1 cellular context compared by ENCODE assay signal in the genomic region with DNA sequence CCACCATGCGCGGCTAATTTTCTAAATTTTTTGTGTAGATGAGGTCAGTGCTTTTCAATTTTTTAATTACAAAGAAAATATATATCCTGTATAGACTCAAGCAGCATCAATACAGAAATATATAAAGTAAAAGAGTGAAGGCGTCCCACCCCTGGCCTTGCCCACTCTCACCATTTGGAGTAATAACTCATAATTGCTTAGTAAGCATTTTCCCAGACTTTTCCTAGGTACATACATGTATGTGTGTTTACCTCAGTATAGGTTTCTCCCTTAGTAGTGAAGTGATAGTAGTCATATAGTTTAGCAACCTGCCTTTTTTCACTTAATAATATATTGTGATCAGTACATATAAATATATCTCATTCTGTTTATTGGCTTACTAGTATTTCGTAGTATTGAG.
TF ChIP-seq lines count a peak whose summit lies in the region.

No MANE protein-coding gene starts in this region.

TF ChIP-seq in HepG2, 621 proteins besides CTCF, POLR2A, EP300 and RAD21 (continued from another document):
- TF ChIP-seq, protein P1, sequence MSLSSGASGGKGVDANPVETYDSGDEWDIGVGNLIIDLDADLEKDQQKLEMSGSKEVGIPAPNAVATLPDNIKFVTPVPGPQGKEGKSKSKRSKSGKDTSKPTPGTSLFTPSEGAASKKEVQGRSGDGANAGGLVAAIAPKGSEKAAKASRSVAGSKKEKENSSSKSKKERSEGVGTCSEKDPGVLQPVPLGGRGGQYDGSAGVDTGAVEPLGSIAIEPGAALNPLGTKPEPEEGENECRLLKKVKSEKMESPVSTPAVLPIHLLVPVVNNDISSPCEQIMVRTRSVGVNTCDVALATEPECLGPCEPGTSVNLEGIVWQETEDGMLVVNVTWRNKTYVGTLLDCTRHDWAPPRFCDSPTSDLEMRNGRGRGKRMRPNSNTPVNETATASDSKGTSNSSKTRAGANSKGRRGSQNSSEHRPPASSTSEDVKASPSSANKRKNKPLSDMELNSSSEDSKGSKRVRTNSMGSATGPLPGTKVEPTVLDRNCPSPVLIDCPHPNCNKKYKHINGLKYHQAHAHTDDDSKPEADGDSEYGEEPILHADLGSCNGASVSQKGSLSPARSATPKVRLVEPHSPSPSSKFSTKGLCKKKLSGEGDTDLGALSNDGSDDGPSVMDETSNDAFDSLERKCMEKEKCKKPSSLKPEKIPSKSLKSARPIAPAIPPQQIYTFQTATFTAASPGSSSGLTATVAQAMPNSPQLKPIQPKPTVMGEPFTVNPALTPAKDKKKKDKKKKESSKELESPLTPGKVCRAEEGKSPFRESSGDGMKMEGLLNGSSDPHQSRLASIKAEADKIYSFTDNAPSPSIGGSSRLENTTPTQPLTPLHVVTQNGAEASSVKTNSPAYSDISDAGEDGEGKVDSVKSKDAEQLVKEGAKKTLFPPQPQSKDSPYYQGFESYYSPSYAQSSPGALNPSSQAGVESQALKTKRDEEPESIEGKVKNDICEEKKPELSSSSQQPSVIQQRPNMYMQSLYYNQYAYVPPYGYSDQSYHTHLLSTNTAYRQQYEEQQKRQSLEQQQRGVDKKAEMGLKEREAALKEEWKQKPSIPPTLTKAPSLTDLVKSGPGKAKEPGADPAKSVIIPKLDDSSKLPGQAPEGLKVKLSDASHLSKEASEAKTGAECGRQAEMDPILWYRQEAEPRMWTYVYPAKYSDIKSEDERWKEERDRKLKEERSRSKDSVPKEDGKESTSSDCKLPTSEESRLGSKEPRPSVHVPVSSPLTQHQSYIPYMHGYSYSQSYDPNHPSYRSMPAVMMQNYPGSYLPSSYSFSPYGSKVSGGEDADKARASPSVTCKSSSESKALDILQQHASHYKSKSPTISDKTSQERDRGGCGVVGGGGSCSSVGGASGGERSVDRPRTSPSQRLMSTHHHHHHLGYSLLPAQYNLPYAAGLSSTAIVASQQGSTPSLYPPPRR (CRISPR knock-in tag; IDR thresholded peaks at IDR 0.05; ENCODE audit: borderline replicate concordance) = no peak
- TF ChIP-seq JDP2 (CRISPR knock-in tag; IDR thresholded peaks at IDR 0.05; ENCODE audit: borderline replicate concordance) (no peak), ZNF251 (CRISPR knock-in tag; IDR thresholded peaks at IDR 0.05) (no peak), ZBTB7B (CRISPR knock-in tag; IDR thresholded peaks at IDR 0.05) (no peak), SIN3A (IDR thresholded peaks at IDR 0.05; ENCODE audit: borderline replicate concordance, low read depth, low read length) (no peak), ZNF274 (CRISPR knock-in tag; IDR thresholded peaks at IDR 0.05) (no peak)
- TF ChIP-seq, protein P2, sequence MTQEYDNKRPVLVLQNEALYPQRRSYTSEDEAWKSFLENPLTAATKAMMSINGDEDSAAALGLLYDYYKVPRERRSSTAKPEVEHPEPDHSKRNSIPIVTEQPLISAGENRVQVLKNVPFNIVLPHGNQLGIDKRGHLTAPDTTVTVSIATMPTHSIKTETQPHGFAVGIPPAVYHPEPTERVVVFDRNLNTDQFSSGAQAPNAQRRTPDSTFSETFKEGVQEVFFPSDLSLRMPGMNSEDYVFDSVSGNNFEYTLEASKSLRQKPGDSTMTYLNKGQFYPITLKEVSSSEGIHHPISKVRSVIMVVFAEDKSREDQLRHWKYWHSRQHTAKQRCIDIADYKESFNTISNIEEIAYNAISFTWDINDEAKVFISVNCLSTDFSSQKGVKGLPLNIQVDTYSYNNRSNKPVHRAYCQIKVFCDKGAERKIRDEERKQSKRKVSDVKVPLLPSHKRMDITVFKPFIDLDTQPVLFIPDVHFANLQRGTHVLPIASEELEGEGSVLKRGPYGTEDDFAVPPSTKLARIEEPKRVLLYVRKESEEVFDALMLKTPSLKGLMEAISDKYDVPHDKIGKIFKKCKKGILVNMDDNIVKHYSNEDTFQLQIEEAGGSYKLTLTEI (CRISPR knock-in tag; conservative IDR thresholded peaks at IDR 0.05) = no peak
